ENCODE assay signal across 26 cellular contexts in the genomic region with DNA sequence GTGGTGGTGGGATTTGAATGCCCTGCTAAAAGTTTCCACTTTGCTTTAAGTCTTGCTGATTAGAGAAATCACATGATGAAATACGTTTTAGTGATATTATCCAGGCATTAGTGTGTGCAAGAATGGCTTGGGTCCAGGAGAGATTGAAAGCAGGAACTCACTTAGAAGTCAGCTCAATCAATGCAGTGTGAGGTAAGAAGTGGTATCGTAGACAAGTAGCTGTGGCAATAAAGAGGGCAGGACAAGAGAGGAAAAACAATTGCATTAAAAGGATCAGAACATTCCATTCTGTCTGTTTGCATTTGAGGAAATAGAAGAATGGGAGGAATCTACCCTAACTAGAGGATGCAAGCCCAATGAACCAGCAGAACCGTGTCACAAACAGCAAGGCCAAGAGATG.
"Had no signal": no experiment of that assay in that cellular context is flagged by ENCODE, and none has a peak within 500 bp of the region (broad histone marks: within the 10 kb centered on the region; RNA-seq: fewer than 3 reads in every experiment).

No MANE protein-coding gene starts in this region.

- ATAC-seq: activated CD4-positive, alpha-beta T cell treated with anti-CD3 and anti-CD28 coated beads for 36 hours; activated T-cell treated with anti-CD3 and anti-CD28 coated beads, Interleukin-2, amount 50 U/mL, for 4 hours; heart left ventricle; left lobe of liver; mucosa of descending colon; naive thymus-derived CD8-positive, alpha-beta T cell; upper lobe of right lung had no signal

- H3K4me1 ChIP-seq: adrenal gland, heart left ventricle, right atrium auricular region, stomach, upper lobe of right lung had no signal

- H3K9me3 ChIP-seq: adrenal gland, esophagus muscularis mucosa, heart left ventricle, mucosa of descending colon, neutrophil, right atrium auricular region, stomach, thoracic aorta, upper lobe of right lung had no signal

- H3K4me3 ChIP-seq: adrenal gland, coronary artery, esophagus muscularis mucosa, heart left ventricle, mucosa of descending colon, right atrium auricular region, stomach, thoracic aorta, upper lobe of right lung had no signal

- H3K36me3 ChIP-seq: adrenal gland, esophagus muscularis mucosa, heart left ventricle, neutrophil, right atrium auricular region, stomach, thoracic aorta, upper lobe of right lung had no signal

- H3K27me3 ChIP-seq: adrenal gland, esophagus muscularis mucosa, heart left ventricle, neutrophil, right atrium auricular region, stomach, upper lobe of right lung had no signal

- DNase-seq: activated CD4-positive, alpha-beta memory T cell treated with anti-CD3 and anti-CD28 coated beads, Interleukin-2, amount 10 ng/mL, durations not matched to agents 7 days and 5 days; activated CD4-positive, alpha-beta T cell treated with anti-CD3 and anti-CD28 coated beads for 36 hours; activated effector memory CD4-positive, alpha-beta T cell treated with Interleukin-2 at 50 U/mL for 16 hours; activated naive CD4-positive, alpha-beta T cell treated with anti-CD3 and anti-CD28 coated beads, Interleukin-2, amount 50 U/mL, for 16 hours; activated T-cell treated with anti-CD3 and anti-CD28 coated beads, Interleukin-2, amount 50 U/mL, for 4 hours; adrenal gland; central memory CD4-positive, alpha-beta T cell; effector CD4-positive, alpha-beta T cell; foreskin melanocyte; heart left ventricle; islet precursor cell; mammary epithelial cell; mucosa of descending colon; naive thymus-derived CD8-positive, alpha-beta T cell; small intestine; stimulated activated CD4-positive, alpha-beta T cell treated with anti-CD3 and anti-CD28 coated beads, Interleukin-4, amount 100 ng/mL, for 4 hours; stimulated activated CD8-positive, alpha-beta memory T cell treated with anti-CD3 and anti-CD28 coated beads, Interleukin-4, amount 100 ng/mL, for 48 hours; stomach; upper lobe of right lung had no signal

- H3K27ac ChIP-seq: adrenal gland, coronary artery, esophagus muscularis mucosa, heart left ventricle, neutrophil, right atrium auricular region, stomach, thoracic aorta, upper lobe of right lung, VCaP had no signal
